ENCODE assay signal across 15 cellular contexts in the genomic region with DNA sequence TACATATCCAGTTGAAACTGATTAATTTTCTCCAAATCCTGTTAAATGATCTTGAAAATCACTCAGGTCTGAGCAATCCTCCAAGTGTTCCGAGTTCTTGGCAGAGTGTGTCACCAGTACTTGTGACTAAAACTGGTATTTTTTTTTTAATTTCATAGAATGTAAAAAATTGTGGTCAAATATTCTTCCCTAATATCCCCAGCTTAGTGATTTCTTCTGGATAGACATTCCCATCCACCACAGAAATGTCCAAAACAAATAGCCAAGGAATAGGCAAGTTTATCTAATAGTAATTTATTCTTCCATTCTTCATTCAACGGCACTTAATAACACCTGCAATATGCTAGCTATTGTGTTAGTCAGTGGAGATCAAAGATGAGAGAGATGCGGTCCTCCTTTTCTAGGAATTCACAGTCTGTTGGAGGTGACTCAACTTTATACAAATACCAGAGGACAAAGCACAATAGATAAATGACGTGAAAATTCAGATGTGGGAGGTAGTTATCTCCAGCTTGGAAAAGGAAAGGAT.
DNase-seq lines count a peak whose midpoint lies in the region; ATAC-seq and TF ChIP-seq lines count a peak whose summit lies in the region.
"Had no signal": no experiment of that assay in that cellular context is flagged by ENCODE, and none has a peak within 500 bp of the region (broad histone marks: within the 10 kb centered on the region; RNA-seq: fewer than 3 reads in every experiment).

No MANE protein-coding gene starts in this region.

- DNase-seq in NCI-H2227 treated with DMSO at 0.1 percent for 48 hours (lab: John Stamatoyannopoulos, UW) (peak; percentile 38), NCI-H2227 (lab: John Stamatoyannopoulos, UW; ENCODE audit: unreplicated experiment) (no peak), fibroblast of gingiva (ENCODE audit: low read depth) (peak; percentile 15), stromal cell of bone marrow (ENCODE audit: low read depth) (peak; percentile 49), cerebellar cortex (ENCODE audit: low spot score) (no peak), NCI-H2029 treated with DMSO at 0.1 percent for 48 hours (lab: John Stamatoyannopoulos, UW) (no peak)
- DNase-seq: activated naive CD8-positive, alpha-beta T cell treated with anti-CD3 and anti-CD28 coated beads for 36 hours; effector CD8-positive, alpha-beta T cell; H9; NCI-H187; NCI-H82; stimulated activated CD8-positive, alpha-beta memory T cell treated with anti-CD3 and anti-CD28 coated beads, Interleukin-4, amount 100 ng/mL, for 48 hours; transverse colon had no signal

- ATAC-seq in SK-N-SH treated with all-trans-retinoic acid at 6 μM for 48 hours: peak; percentile 85
- ATAC-seq in HG02870 (IDR thresholded peaks at IDR 0.05; ENCODE audit: unreplicated experiment): no peak

TF ChIP-seq in SK-N-SH treated with all-trans-retinoic acid at 6 μM for 48 hours, 23 proteins besides CTCF, POLR2A, EP300 and RAD21:
- TF ChIP-seq, protein P1, sequence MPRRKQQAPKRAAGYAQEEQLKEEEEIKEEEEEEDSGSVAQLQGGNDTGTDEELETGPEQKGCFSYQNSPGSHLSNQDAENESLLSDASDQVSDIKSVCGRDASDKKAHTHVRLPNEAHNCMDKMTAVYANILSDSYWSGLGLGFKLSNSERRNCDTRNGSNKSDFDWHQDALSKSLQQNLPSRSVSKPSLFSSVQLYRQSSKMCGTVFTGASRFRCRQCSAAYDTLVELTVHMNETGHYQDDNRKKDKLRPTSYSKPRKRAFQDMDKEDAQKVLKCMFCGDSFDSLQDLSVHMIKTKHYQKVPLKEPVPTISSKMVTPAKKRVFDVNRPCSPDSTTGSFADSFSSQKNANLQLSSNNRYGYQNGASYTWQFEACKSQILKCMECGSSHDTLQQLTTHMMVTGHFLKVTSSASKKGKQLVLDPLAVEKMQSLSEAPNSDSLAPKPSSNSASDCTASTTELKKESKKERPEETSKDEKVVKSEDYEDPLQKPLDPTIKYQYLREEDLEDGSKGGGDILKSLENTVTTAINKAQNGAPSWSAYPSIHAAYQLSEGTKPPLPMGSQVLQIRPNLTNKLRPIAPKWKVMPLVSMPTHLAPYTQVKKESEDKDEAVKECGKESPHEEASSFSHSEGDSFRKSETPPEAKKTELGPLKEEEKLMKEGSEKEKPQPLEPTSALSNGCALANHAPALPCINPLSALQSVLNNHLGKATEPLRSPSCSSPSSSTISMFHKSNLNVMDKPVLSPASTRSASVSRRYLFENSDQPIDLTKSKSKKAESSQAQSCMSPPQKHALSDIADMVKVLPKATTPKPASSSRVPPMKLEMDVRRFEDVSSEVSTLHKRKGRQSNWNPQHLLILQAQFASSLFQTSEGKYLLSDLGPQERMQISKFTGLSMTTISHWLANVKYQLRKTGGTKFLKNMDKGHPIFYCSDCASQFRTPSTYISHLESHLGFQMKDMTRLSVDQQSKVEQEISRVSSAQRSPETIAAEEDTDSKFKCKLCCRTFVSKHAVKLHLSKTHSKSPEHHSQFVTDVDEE (CRISPR knock-in tag; IDR thresholded peaks at IDR 0.05): no peak
- peak; percentile 62 for TF ChIP-seq ISL1 (CRISPR knock-in tag; IDR thresholded peaks at IDR 0.05)

Comparison
In these comparisons a context has a peak if more than half of its experiments do, and no peak if none do; other contexts are left out.
1. DNase-seq: peak in NCI-H2227 treated with DMSO at 0.1 percent for 48 hours (single experiment), fibroblast of gingiva (single experiment) and stromal cell of bone marrow (single experiment); none in NCI-H2227 (single experiment), cerebellar cortex (single experiment) and NCI-H2029 treated with DMSO at 0.1 percent for 48 hours (single experiment).